ENCODE assay signal across 8 cellular contexts in genomic region chr11:102346748-102347525, GRCh38. TPM values are rescaled to one million over a fixed set of nuclear protein-coding genes. Genes with fewer than 3 reads are reported as not detected.
DNase-seq lines count a peak whose midpoint lies in the region; ATAC-seq and TF ChIP-seq lines count a peak whose summit lies in the region.

BIRC2 (plus strand) TSS chr11:102347214; CDS start chr11:102349855, 2,641 bp downstream.

- no peaks in the 10 kb centered on the region for H3K27me3 ChIP-seq in kidney epithelial cell (ENCODE audit: control insufficient read depth, insufficient read depth, low read length)

- TF ChIP-seq CTCF in AG10803 (conservative IDR thresholded peaks at IDR 0.05; ENCODE audit: low read length) = peak; percentile 60
- TF ChIP-seq CTCF in kidney epithelial cell (IDR thresholded peaks at IDR 0.05; ENCODE audit: insufficient read depth, low read length, poor library complexity, severe bottlenecking) = peak; percentile 65

- in situ Hi-C loops in GM18951 (cut with MboI; ENCODE audit: low sequenced_read_pairs, unreplicated experiment) = loop anchor here (10.0 kb wide), 2 partner anchors 148 to 258 kb away; no protein-coding TSS in a partner anchor

- TF ChIP-seq POLR2A in GM18951 (IDR thresholded peaks at IDR 0.05; ENCODE audit: extremely low read depth, insufficient read depth, insufficient read length) = peak; percentile 81

- H3K4me3 ChIP-seq in AG10803 (ENCODE audit: low read length) (peak within 1 kb of the TSS; percentile 84), kidney epithelial cell (ENCODE audit: low read depth, low read length) (peak within 1 kb of the TSS; percentile 84)

- peaks cover 1% of the 10 kb centered on the region for H3K36me3 ChIP-seq in kidney epithelial cell (ENCODE audit: control insufficient read depth, insufficient read depth, low read length)

- DNase-seq in AG10803 (ENCODE audit: low read depth) (peak; percentile 88), NCI-H446 treated with DMSO at 0.1 percent for 48 hours (lab: John Stamatoyannopoulos, UW) (peak; percentile 67), cerebellum (ENCODE audit: low spot score) (peak; percentile 91), kidney epithelial cell (ENCODE audit: low read depth) (peak; percentile 53)
- peak; percentile 97 for DNase-seq in activated CD4-positive, CD25-positive, alpha-beta regulatory T cell treated with anti-CD3 and anti-CD28 coated beads, Interleukin-2, amount 50 U/mL, for 72 hours
- DNase-seq in stimulated activated CD4-positive, alpha-beta T cell treated with anti-CD3 and anti-CD28 coated beads, Interleukin-1b, Interleukin-23, amount 100 ng/mL, for 1 hour (ENCODE audit: low read depth in 2 of 2) = peak; percentile 86 to 94

- ATAC-seq in HG03196 (IDR thresholded peaks at IDR 0.05; ENCODE audit: unreplicated experiment) = peak; percentile 87

RNA-seq across cellular contexts. Expression of gene BIRC2, which starts in this region (rescaled TPM):
- 96.0 TPM for total RNA-seq in cerebellum
- total RNA-seq in kidney epithelial cell = 63.9 and 68.1 TPM in 2 replicates

Comparison
In these comparisons a context has a peak if more than half of its experiments do, and no peak if none do; other contexts are left out.
1. Peak in every context shown above with its lines: DNase-seq, ATAC-seq and H3K4me3 ChIP-seq.